In genomic region chr12:12562016-12562483, GRCh38 we compare ENCODE assay signal across 8 cellular contexts. TPM values are rescaled to one million over a fixed set of nuclear protein-coding genes. Genes with fewer than 3 reads are reported as not detected.
DNase-seq lines count a peak whose midpoint lies in the region; ATAC-seq and TF ChIP-seq lines count a peak whose summit lies in the region.

No MANE protein-coding gene starts in this region.

- no peaks in the 10 kb centered on the region for H4K20me1 ChIP-seq in osteoblast (ENCODE audit: insufficient read depth, low read length)

- H3K9ac ChIP-seq in NT2/D1 (ENCODE audit: insufficient read length, low read depth) = peak overlapping the region; percentile 99

- no peak for TF ChIP-seq EP300 in gastroesophageal sphincter (IDR thresholded peaks at IDR 0.05)

- no peaks in the 10 kb centered on the region for H3K36me3 ChIP-seq in NT2/D1 (ENCODE audit: insufficient read depth, insufficient read length, low read length)
- H3K36me3 ChIP-seq in gastroesophageal sphincter = no peaks in the 10 kb centered on the region
- H3K36me3 ChIP-seq in osteoblast (ENCODE audit: insufficient read depth, low read length) = no peaks in the 10 kb centered on the region

- H2AFZ ChIP-seq in osteoblast (ENCODE audit: low read length) = no peak overlapping the region

- peak overlapping the region; percentile 43 for H3K4me2 ChIP-seq in osteoblast (ENCODE audit: insufficient read depth, low read length)

- H3K27me3 ChIP-seq in NT2/D1 (ENCODE audit: insufficient read depth, insufficient read length) (no peaks in the 10 kb centered on the region), gastroesophageal sphincter (no peaks in the 10 kb centered on the region), osteoblast (ENCODE audit: insufficient read depth, low read length) (no peaks in the 10 kb centered on the region)

- H3K4me1 ChIP-seq in NT2/D1 (ENCODE audit: insufficient read depth, insufficient read length) (peaks cover 2% of the 10 kb centered on the region), gastroesophageal sphincter (peaks cover 5 to 48% (median 7%) of the 10 kb centered on the region in 3 donors), osteoblast (ENCODE audit: insufficient read depth, low read length) (peaks cover 20% of the 10 kb centered on the region)

- peak; percentile 17 for DNase-seq in NCI-H1436 (lab: John Stamatoyannopoulos, UW)
- no peak for DNase-seq in NCI-H1436 treated with DMSO at 0.1 percent for 48 hours (lab: John Stamatoyannopoulos, UW)
- DNase-seq in NT2/D1 (ENCODE audit: low read depth, low spot score) = peak; percentile 71
- DNase-seq in activated gamma-delta T cell treated with Interleukin-2 at 50 U/mL for 16 hours = peak; percentile 17
- DNase-seq in osteoblast (ENCODE audit: insufficient read length, low spot score, missing footprints) = no peak
- no peak for DNase-seq in kidney glomerular epithelial cell (lab: John Stamatoyannopoulos, UW)

- H3K9me3 ChIP-seq in NT2/D1 (ENCODE audit: insufficient read depth, low read length) (peaks cover 16% of the 10 kb centered on the region), gastroesophageal sphincter (no peaks in the 10 kb centered on the region), osteoblast (ENCODE audit: low read depth, low read length) (peaks cover under 1% of the 10 kb centered on the region)

- TF ChIP-seq CTCF in gastroesophageal sphincter (IDR thresholded peaks at IDR 0.05) = no peak
- TF ChIP-seq CTCF in osteoblast (IDR thresholded peaks at IDR 0.05; ENCODE audit: extremely low read depth, low read depth, low read length) = no peak

- H3K27ac ChIP-seq in gastroesophageal sphincter (peak overlapping the region; percentile 96 to 100 (median 99)), osteoblast (ENCODE audit: low read depth, low read length) (peak overlapping the region; percentile 96)

- ATAC-seq in gastroesophageal sphincter = no peak
- no peak for ATAC-seq in GM21360 (IDR thresholded peaks at IDR 0.05; ENCODE audit: unreplicated experiment)

- peaks cover 28% of the 10 kb centered on the region for H3K79me2 ChIP-seq in osteoblast (ENCODE audit: insufficient read depth, low read length)

- TF ChIP-seq POLR2A in gastroesophageal sphincter (IDR thresholded peaks at IDR 0.05) = no peak

- 0% methylated on average over 2 to 12 of the region's 45 CpGs for WGBS in gastroesophageal sphincter (ENCODE audit: low coverage in 1 of 2), 2 donors

- H3K4me3 ChIP-seq in NT2/D1 (ENCODE audit: insufficient read length, low read depth) (peak overlapping the region; percentile 92), gastroesophageal sphincter (peak overlapping the region; percentile 82 to 97), osteoblast (ENCODE audit: insufficient read depth, low read length) (peak overlapping the region; percentile 94)

RNA-seq across cellular contexts. Expression of gene DUSP16, which starts 0.6 kb away (rescaled TPM):
- total RNA-seq in gastroesophageal sphincter (10 to 100 TPM; 14.7 to 20.1 (median 17.1) TPM), osteoblast (5.1 and 5.3 TPM in 2 replicates)

RNA-seq across cellular contexts. Expression of gene CREBL2, which starts 49.6 kb away (rescaled TPM):
- 10 to 100 TPM; 46.3 to 66.6 (median 59.8) TPM for total RNA-seq in gastroesophageal sphincter
- 47.0 and 54.5 TPM in 2 replicates for total RNA-seq in osteoblast

Comparison
In these comparisons a context has a peak if more than half of its experiments do, and no peak if none do; other contexts are left out.
1. DNase-seq: peak in NCI-H1436 (single experiment), NT2/D1 (single experiment) and activated gamma-delta T cell treated with Interleukin-2 at 50 U/mL for 16 hours (single experiment); none in NCI-H1436 treated with DMSO at 0.1 percent for 48 hours (single experiment), osteoblast (single experiment) and kidney glomerular epithelial cell (single experiment).
2. Peak in every context shown above with its lines, with median percentiles within 50 percentile points of each other: H3K4me3 ChIP-seq.